In genomic region chr12:6092784-6093722, GRCh38 we compare ENCODE assay signal across 9 cellular contexts. TPM values are rescaled to one million over a fixed set of nuclear protein-coding genes. Genes with fewer than 3 reads are reported as not detected.
DNase-seq lines count a peak whose midpoint lies in the region; ATAC-seq and TF ChIP-seq lines count a peak whose summit lies in the region.
"Had no signal": no experiment of that assay in that cellular context is flagged by ENCODE, and none has a peak within 500 bp of the region (broad histone marks: within the 10 kb centered on the region; RNA-seq: fewer than 3 reads in every experiment).

No MANE protein-coding gene starts in this region.

- H3K4me3 ChIP-seq in IMR-90 (ENCODE audit: insufficient read depth, low read depth, low read length) (no peak overlapping the region), mammary epithelial cell (replicated peaks in 1 of 3; ENCODE audit: insufficient read depth in 1 of 3, low read depth in 2 of 3, low read length in 3 of 3) (no peak overlapping the region), lung (no peak overlapping the region)

- H4K20me1 ChIP-seq in IMR-90 (ENCODE audit: insufficient read depth, low read length) (no peaks in the 10 kb centered on the region), mammary epithelial cell (ENCODE audit: insufficient read depth, low read length) (no peaks in the 10 kb centered on the region)

- no peak for TF ChIP-seq RAD21 in IMR-90 (IDR thresholded peaks at IDR 0.05; ENCODE audit: low read length)

- H3K9me3 ChIP-seq in IMR-90 (ENCODE audit: control insufficient read depth, insufficient read depth, low read length) (no peaks in the 10 kb centered on the region), mammary epithelial cell (replicated peaks; ENCODE audit: insufficient read depth, low read length) (no peaks in the 10 kb centered on the region), lung (ENCODE audit: control insufficient read depth in 2 of 2, insufficient read depth in 1 of 2, low read length in 1 of 2) (no peaks in the 10 kb centered on the region)

- H2BK15ac ChIP-seq in IMR-90 (ENCODE audit: low read depth, low read length) = peak overlapping the region; percentile 92; the same call in 2 of the 3 replicates

- no TSS peak for BruUV-seq in IMR-90 (replicated peaks; lab: Mats Ljungman, UMichigan)
- no TSS peak for BruUV-seq in mammary epithelial cell (replicated peaks; lab: Mats Ljungman, UMichigan)

- H3K9me1 ChIP-seq in IMR-90 (ENCODE audit: insufficient read depth, low read length) = peaks cover 38% of the 10 kb centered on the region

- H3K4ac ChIP-seq in IMR-90 (ENCODE audit: low read depth, low read length) = peak overlapping the region; percentile 97

- no peaks in the 10 kb centered on the region for H3K36me3 Mint-ChIP-seq in activated CD4-positive, alpha-beta memory T cell treated with anti-CD3 and anti-CD28 coated beads for 36 hours

- H3K56ac ChIP-seq in IMR-90 (ENCODE audit: extremely low read depth, insufficient read depth, low read length) = peak overlapping the region; percentile 18; the same call in 1 of the 2 replicates

- H3K4me2 ChIP-seq in IMR-90 (ENCODE audit: low read depth, low read length) (peak overlapping the region; percentile 51), mammary epithelial cell (ENCODE audit: insufficient read depth, low read depth, low read length) (peak overlapping the region; percentile 47)

- H4K5ac ChIP-seq in IMR-90 (ENCODE audit: low read depth, low read length) = peak overlapping the region; percentile 30

- H3K23ac ChIP-seq in IMR-90 (ENCODE audit: low read depth, low read length) = peak overlapping the region; percentile 51

- H3K36me3 ChIP-seq in IMR-90 (ENCODE audit: control insufficient read depth, insufficient read depth, low read length) = no peaks in the 10 kb centered on the region
- no peaks in the 10 kb centered on the region for H3K36me3 ChIP-seq in mammary epithelial cell (ENCODE audit: insufficient read depth, low read length)
- peaks cover 0 to 9% of the 10 kb centered on the region in 2 donors for H3K36me3 ChIP-seq in lung (ENCODE audit: control insufficient read depth in 2 of 2, insufficient read depth in 2 of 2, low read length in 2 of 2)

- no peak overlapping the region for H3K27ac Mint-ChIP-seq in activated CD4-positive, alpha-beta memory T cell treated with anti-CD3 and anti-CD28 coated beads for 36 hours
- H3K27ac Mint-ChIP-seq: CD4-positive, alpha-beta T cell had no signal

- no peaks in the 10 kb centered on the region for H3K4me1 Mint-ChIP-seq in activated CD4-positive, alpha-beta memory T cell treated with anti-CD3 and anti-CD28 coated beads for 36 hours (ENCODE audit: low read depth)

- peak overlapping the region; percentile 66 for H3K18ac ChIP-seq in IMR-90 (ENCODE audit: low read depth, low read length)

- H4K91ac ChIP-seq in IMR-90 (ENCODE audit: insufficient read depth, low read depth, low read length) = peak overlapping the region; percentile 34

- CTCF ChIA-PET in IMR-90 (lab: Yijun Ruan, JAX) (interaction anchor here (0.9 kb wide), 1 partner anchor 8 kb away, joined by 5 read pairs; no protein-coding TSS in a partner anchor), mammary epithelial cell (lab: Charles Lee; ENCODE audit: low non-redundant PET) (no interaction called here)
- CTCF ChIA-PET in activated CD4-positive, alpha-beta memory T cell treated with anti-CD3 and anti-CD28 coated beads for 36 hours (lab: Charles Lee) = no interaction called here

- peaks cover 22% of the 10 kb centered on the region for H3K27me3 Mint-ChIP-seq in activated CD4-positive, alpha-beta memory T cell treated with anti-CD3 and anti-CD28 coated beads for 36 hours

- POLR2A ChIA-PET in IMR-90 (lab: Charles Lee; ENCODE audit: unreplicated experiment) = interaction anchor here (0.6 kb wide), 1 partner anchor 104 kb away, joined by 3 read pairs; no protein-coding TSS in a partner anchor
- POLR2A ChIA-PET in activated CD4-positive, alpha-beta memory T cell treated with anti-CD3 and anti-CD28 coated beads for 36 hours (lab: Charles Lee) = no interaction called here

- H2AK5ac ChIP-seq in IMR-90 (ENCODE audit: low read depth, low read length) = peak overlapping the region; percentile 99

- H3K27ac ChIP-seq in IMR-90 (ENCODE audit: insufficient read depth, low read length) (peak overlapping the region; percentile 59), mammary epithelial cell (ENCODE audit: insufficient read depth, low read depth, low read length) (peak overlapping the region; percentile 65), lung (ENCODE audit: low read depth in 1 of 2, low read length in 1 of 2) (peak overlapping the region in 1 of 2 donors; percentile 77)

- H3K79me1 ChIP-seq in IMR-90 (ENCODE audit: low read depth in 1 of 2, low read length in 2 of 2) = no peaks in the 10 kb centered on the region

- H3K14ac ChIP-seq in IMR-90 (replicated peaks; ENCODE audit: low read depth, low read length) = peak overlapping the region; percentile 86

- in situ Hi-C loops in IMR-90 (cut with MboI; ENCODE audit: low sequenced_read_pairs) = no loop called here
- in situ Hi-C loops in mammary epithelial cell (cut with MboI; ENCODE audit: low sequenced_read_pairs in 2 of 2) = no loop called here

- peak overlapping the region; percentile 91 for H2AK9ac ChIP-seq in IMR-90 (replicated peaks; ENCODE audit: low read depth, low read length, poor library complexity)

- H3K79me2 ChIP-seq in mammary epithelial cell (ENCODE audit: insufficient read depth, low read length) = no peaks in the 10 kb centered on the region

- H3K4me1 ChIP-seq in IMR-90 (ENCODE audit: control insufficient read depth, insufficient read depth, low read length) (peaks cover 31% of the 10 kb centered on the region), mammary epithelial cell (ENCODE audit: insufficient read depth, low read length) (peaks cover 52% of the 10 kb centered on the region), lung (ENCODE audit: control insufficient read depth in 2 of 2, insufficient read depth in 2 of 2, low read length in 2 of 2) (peaks cover 0 to 28% of the 10 kb centered on the region in 2 donors)

- H3K4me3 Mint-ChIP-seq in activated CD4-positive, alpha-beta memory T cell treated with anti-CD3 and anti-CD28 coated beads for 36 hours = no peak overlapping the region
- H3K4me3 Mint-ChIP-seq: CD4-positive, alpha-beta T cell had no signal

- DNase-seq in 8988T (peak; percentile 54), IMR-90 (peak; percentile 92), mammary epithelial cell (peak; percentile 95), lung (ENCODE audit: low spot score) (peak; percentile 78), iPS-NIHi7 (ENCODE audit: extremely low spot score) (no peak)
- no peak for DNase-seq in activated CD4-positive, alpha-beta memory T cell treated with anti-CD3 and anti-CD28 coated beads for 36 hours
- DNase-seq in stimulated activated CD4-positive, alpha-beta T cell treated with anti-CD3 and anti-CD28 coated beads, Interleukin-15, amount 100 ng/mL, for 24 hours = no peak
- DNase-seq: CD4-positive, alpha-beta T cell had no signal

- H3K9ac ChIP-seq in IMR-90 (ENCODE audit: low read depth, low read length) (no peak overlapping the region), mammary epithelial cell (ENCODE audit: insufficient read depth, low read length) (no peak overlapping the region)

- ATAC-seq in IMR-90 (ENCODE audit: low read depth) (peak; percentile 85), lung (ENCODE audit: insufficient read depth, low FRiP score) (peak; percentile 90), HG03571 (IDR thresholded peaks at IDR 0.05; ENCODE audit: unreplicated experiment) (no peak)

- peak overlapping the region; percentile 85 for H2BK5ac ChIP-seq in IMR-90 (ENCODE audit: low read depth, low read length, poor library complexity, severe bottlenecking)

- TF ChIP-seq CTCF in IMR-90 (conservative IDR thresholded peaks at IDR 0.05; ENCODE audit: low read depth, low read length) (no peak), mammary epithelial cell (conservative IDR thresholded peaks at IDR 0.05 in 1 of 2, IDR thresholded peaks at IDR 0.05 in 1 of 2; ENCODE audit: extremely low read depth in 1 of 2, insufficient read depth in 1 of 2, low read depth in 1 of 2, low read length in 2 of 2) (peak in 1 of 2 donors; percentile 17), lung (IDR thresholded peaks at IDR 0.05; ENCODE audit: control extremely low read depth, extremely low read depth) (no peak)

- dilution Hi-C loops in IMR-90 (cut with HindIII; ENCODE audit: low sequenced_read_pairs, unreplicated experiment) = no loop called here
- dilution Hi-C loops in mammary epithelial cell (cut with HindIII; ENCODE audit: low sequenced_read_pairs) = no loop called here

- H3K27me3 ChIP-seq in IMR-90 (ENCODE audit: control insufficient read depth, insufficient read depth, low read length) (no peaks in the 10 kb centered on the region), mammary epithelial cell (ENCODE audit: insufficient read depth, low read length) (no peaks in the 10 kb centered on the region), lung (ENCODE audit: control insufficient read depth, insufficient read depth) (no peaks in the 10 kb centered on the region)

- no CpG with 5 or more reads among the region's 9 CpGs for WGBS in IMR-90 (ENCODE audit: extremely low coverage in 2 of 2, insufficient read length in 1 of 2), 2 experiments
- 14% methylated on average over 8 of the region's 9 CpGs for WGBS in mammary epithelial cell (ENCODE audit: low coverage, missing lambda C conversion rate)
- WGBS in lung, 2 donors = 52 to 77% methylated on average over 9 of the region's 9 CpGs

- TF ChIP-seq POLR2A in IMR-90 (IDR thresholded peaks at IDR 0.05; ENCODE audit: low read depth, low read length) = no peak

- peak overlapping the region; percentile 91 for H2AFZ ChIP-seq in IMR-90 (replicated peaks; ENCODE audit: low read length, poor library complexity)
- peak overlapping the region; percentile 74 for H2AFZ ChIP-seq in mammary epithelial cell (ENCODE audit: low read depth, low read length)

- no peaks in the 10 kb centered on the region for H3K9me3 Mint-ChIP-seq in activated CD4-positive, alpha-beta memory T cell treated with anti-CD3 and anti-CD28 coated beads for 36 hours
- H3K9me3 Mint-ChIP-seq: CD4-positive, alpha-beta T cell had no signal

- peak overlapping the region; percentile 3 to 62; a peak in 3 of 4 replicates for H4K8ac ChIP-seq in IMR-90 (ENCODE audit: low read depth in 2 of 2, low read length in 2 of 2)

- intact Hi-C loops in IMR-90 (cut with micrococcal nuclease) (no loop called here), mammary epithelial cell (cut with micrococcal nuclease) (loop anchor here (5.0 kb wide), 1 partner anchor 74 kb away; no protein-coding TSS in a partner anchor)
- intact Hi-C loops in activated CD4-positive, alpha-beta memory T cell treated with anti-CD3 and anti-CD28 coated beads for 36 hours (cut with micrococcal nuclease) = no loop called here

- H2BK120ac ChIP-seq in IMR-90 (ENCODE audit: low read depth, low read length) = peak overlapping the region; percentile 93

- H2BK20ac ChIP-seq in IMR-90 (ENCODE audit: low read depth, low read length) = peak overlapping the region; percentile 83

RNA-seq across cellular contexts. Expression of gene VWF, which starts 31.4 kb away (rescaled TPM):
- total RNA-seq in IMR-90 (2012; rRNA removed) = under 0.01 TPM in 2 replicates
- polyA plus RNA-seq in IMR-90 (2012; rRNA removed) = 0.09 and 0.10 TPM in 2 replicates
- polyA plus RNA-seq in IMR-90 (2012; cell fraction: cytosol; rRNA removed) = 0.04 and 0.11 TPM in 2 replicates
- 0.14 and 0.34 TPM in 2 replicates for polyA plus RNA-seq in IMR-90 (2012; cell fraction: nucleus; rRNA removed; ENCODE audit: low replicate concordance)
- under 1 TPM; under 0.01 to 0.49 TPM for total RNA-seq in mammary epithelial cell
- 0.07 TPM for polyA plus RNA-seq in mammary epithelial cell
- polyA minus RNA-seq in mammary epithelial cell = 1.1 TPM
- total RNA-seq in lung = 100 to 1,000 TPM; 272 to 285 TPM
- 100 to 1,000 TPM in 1 of 2 donors, 10 to 100 TPM in 1; 65.6 to 226 TPM for polyA plus RNA-seq in lung
- not detected for total RNA-seq in activated CD4-positive, alpha-beta memory T cell treated with anti-CD3 and anti-CD28 coated beads for 36 hours

Comparison
In these comparisons a context has a peak if more than half of its experiments do, and no peak if none do; other contexts are left out.
1. DNase-seq: peak in 8988T (single experiment), IMR-90 (single experiment), mammary epithelial cell (single experiment) and lung (single experiment); none in iPS-NIHi7 (single experiment), activated CD4-positive, alpha-beta memory T cell treated with anti-CD3 and anti-CD28 coated beads for 36 hours (single experiment) and stimulated activated CD4-positive, alpha-beta T cell treated with anti-CD3 and anti-CD28 coated beads, Interleukin-15, amount 100 ng/mL, for 24 hours (single experiment).
2. RNA of gene VWF, which starts 31.4 kb away (total RNA-seq): 272 to 285 TPM in lung; under 0.01 to 0.49 TPM in mammary epithelial cell, not detected in activated CD4-positive, alpha-beta memory T cell treated with anti-CD3 and anti-CD28 coated beads for 36 hours and under 0.01 TPM in IMR-90; every median in the first group is over 100 times any median in the second.